In genomic region chr3:175940881-175941280, GRCh38 we compare ENCODE assay signal across 12 cellular contexts.
DNase-seq lines count a peak whose midpoint lies in the region; ATAC-seq and TF ChIP-seq lines count a peak whose summit lies in the region.
"Had no signal": no experiment of that assay in that cellular context is flagged by ENCODE, and none has a peak within 500 bp of the region (broad histone marks: within the 10 kb centered on the region; RNA-seq: fewer than 3 reads in every experiment).

No MANE protein-coding gene starts in this region.

- CTCF ChIA-PET in activated CD8-positive, alpha-beta T cell treated with anti-CD3 and anti-CD28 coated beads for 36 hours (lab: Charles Lee), result interaction anchor here (1.7 to 2.0 kb wide), 2 partner anchors 9 to 11 kb away, joined by 4 read pairs; no protein-coding TSS in a partner anchor

- no peaks in the 10 kb centered on the region for H3K36me3 Mint-ChIP-seq in activated CD8-positive, alpha-beta T cell treated with anti-CD3 and anti-CD28 coated beads for 36 hours (ENCODE audit: low read depth)

- H3K4me3 ChIP-seq in NB4 (ENCODE audit: low read depth, low read length), result no peak overlapping the region
- H3K4me3 ChIP-seq in lower leg skin (ENCODE audit: low read depth, poor library complexity, severe bottlenecking), result no peak overlapping the region

- no peaks in the 10 kb centered on the region for H3K27me3 Mint-ChIP-seq in activated CD8-positive, alpha-beta T cell treated with anti-CD3 and anti-CD28 coated beads for 36 hours

- intact Hi-C loops in activated CD8-positive, alpha-beta T cell treated with anti-CD3 and anti-CD28 coated beads for 36 hours (cut with micrococcal nuclease), result no loop called here
- intact Hi-C loops in lower leg skin (cut with DNase I; ENCODE audit: low total_unique reads), result no loop called here

- no peak for TF ChIP-seq CTCF in NB4 (IDR thresholded peaks at IDR 0.05; ENCODE audit: low read depth, low read length)
- TF ChIP-seq CTCF in activated CD8-positive, alpha-beta T cell treated with anti-CD3 and anti-CD28 coated beads for 36 hours (IDR thresholded peaks at IDR 0.05), result no peak
- TF ChIP-seq CTCF in lower leg skin (IDR thresholded peaks at IDR 0.05), result no peak

- H3K9me3 Mint-ChIP-seq in activated CD8-positive, alpha-beta T cell treated with anti-CD3 and anti-CD28 coated beads for 36 hours, result peaks cover 27% of the 10 kb centered on the region

- H3K4me1 Mint-ChIP-seq in activated CD8-positive, alpha-beta T cell treated with anti-CD3 and anti-CD28 coated beads for 36 hours (ENCODE audit: low read depth), result no peaks in the 10 kb centered on the region

- no peak overlapping the region for H3K27ac Mint-ChIP-seq in activated CD8-positive, alpha-beta T cell treated with anti-CD3 and anti-CD28 coated beads for 36 hours

- H3K4me3 Mint-ChIP-seq in activated CD8-positive, alpha-beta T cell treated with anti-CD3 and anti-CD28 coated beads for 36 hours, result no peak overlapping the region
- H3K4me3 Mint-ChIP-seq: HFFc6 had no signal

- POLR2A ChIA-PET in activated CD8-positive, alpha-beta T cell treated with anti-CD3 and anti-CD28 coated beads for 36 hours (lab: Charles Lee), result no interaction called here

- 80 to 83% methylated on average over 5 to 6 of the region's 6 CpGs for WGBS in lower leg skin, 2 donors

- no peak for TF ChIP-seq POLR2A in NB4 (IDR thresholded peaks at IDR 0.05; ENCODE audit: extremely low read depth, insufficient read length)
- no peak for TF ChIP-seq POLR2A in lower leg skin (IDR thresholded peaks at IDR 0.05)

- DNase-seq in DMS53 treated with DMSO at 0.1 percent for 48 hours (lab: John Stamatoyannopoulos, UW; ENCODE audit: unreplicated experiment) (peak; percentile 3), NB4 (ENCODE audit: low read depth) (peak; percentile 14), iPS DF 19.7 (ENCODE audit: low read depth, low spot score) (peak; percentile 88), GOT3 (lab: John Stamatoyannopoulos, UW) (no peak), COR-L47 (lab: John Stamatoyannopoulos, UW) (no peak), lower leg skin (ENCODE audit: low spot score in 2 of 2) (no peak)
- DNase-seq in activated CD8-positive, alpha-beta T cell treated with anti-CD3 and anti-CD28 coated beads for 36 hours, result no peak
- DNase-seq: activated CD4-positive, alpha-beta T cell treated with anti-CD3 and anti-CD28 coated beads for 4 hours; NCI-H2029; occipital lobe had no signal

- peak; percentile 38 for ATAC-seq in GM21360 (IDR thresholded peaks at IDR 0.05; ENCODE audit: unreplicated experiment)
- no peak for ATAC-seq in activated CD8-positive, alpha-beta T cell treated with anti-CD3 and anti-CD28 coated beads for 36 hours

Comparison
In these comparisons a context has a peak if more than half of its experiments do, and no peak if none do; other contexts are left out.
1. DNase-seq: peak in DMS53 treated with DMSO at 0.1 percent for 48 hours (single experiment), NB4 (single experiment) and iPS DF 19.7 (single experiment); none in GOT3 (single experiment), COR-L47 (single experiment), activated CD8-positive, alpha-beta T cell treated with anti-CD3 and anti-CD28 coated beads for 36 hours (single experiment) and lower leg skin (0 of 2).